ENCODE assay signal across 1 cellular context in the genomic region with DNA sequence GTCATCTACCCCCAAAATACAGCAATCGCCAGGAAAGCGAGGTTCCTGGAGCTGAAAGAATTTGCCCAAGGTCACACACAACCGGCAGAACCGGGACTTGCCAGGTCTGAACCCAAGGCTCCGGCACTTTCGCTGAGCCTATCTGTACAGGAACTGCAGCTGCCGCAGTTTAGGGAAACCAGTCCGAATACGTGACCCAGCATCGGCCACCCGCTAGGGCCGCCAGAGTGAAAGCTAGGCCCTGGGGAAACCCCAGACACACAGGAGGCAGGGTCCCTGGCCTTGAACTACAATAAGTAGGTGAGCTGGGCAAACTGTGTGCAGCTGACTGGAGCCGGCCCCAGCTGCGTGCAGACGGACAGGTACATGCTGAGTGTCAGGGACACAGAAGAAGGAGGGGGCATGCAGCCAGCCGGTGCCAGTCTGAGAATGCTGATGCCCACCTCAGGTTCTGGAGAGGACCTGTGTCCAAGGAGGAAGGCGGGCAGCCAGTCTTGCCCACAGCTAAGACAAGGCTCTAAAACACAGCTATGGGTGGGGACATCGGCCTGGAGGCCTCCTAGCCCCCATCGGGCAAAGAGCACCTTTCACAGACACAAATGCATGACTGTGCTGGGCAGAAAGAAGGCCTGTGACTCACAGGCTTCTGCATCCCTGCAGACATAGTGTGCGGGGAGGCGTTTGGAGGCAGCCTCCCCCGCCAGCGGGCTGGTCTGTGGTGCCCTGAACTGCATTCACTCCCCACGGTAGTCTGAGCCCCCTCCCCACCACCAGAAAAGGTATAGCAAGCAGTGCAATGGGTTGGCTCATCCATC.
TF ChIP-seq lines count a peak whose summit lies in the region.

No MANE protein-coding gene starts in this region.

TF ChIP-seq in GM12878, 131 proteins besides CTCF, POLR2A, EP300 and RAD21 (continued from another document):
- TF ChIP-seq RUNX3 (IDR thresholded peaks at IDR 0.05; ENCODE audit: low read length) (peak; percentile 23; the same call in 1 of the 2 replicates), BHLHE40 (IDR thresholded peaks at IDR 0.05; ENCODE audit: borderline replicate concordance in 1 of 2, low read depth in 2 of 2, low read length in 1 of 2) (peak in 1 of 2 experiments; percentile 44; a peak in 1 of 4 replicates), ZNF274 (IDR thresholded peaks at IDR 0.05; ENCODE audit: insufficient read depth, insufficient read length) (no peak), TAF1 (IDR thresholded peaks at IDR 0.05; ENCODE audit: borderline replicate concordance, low read depth, low read length) (0 out of 2 replicates have a peak, but pooled peaks have one; percentile 15), CREB1 (IDR thresholded peaks at IDR 0.05; ENCODE audit: low read depth) (0 out of 2 replicates have a peak, but pooled peaks have one; percentile 9), CHD4 (IDR thresholded peaks at IDR 0.05) (no peak), NR2F1 (conservative IDR thresholded peaks at IDR 0.05) (0 out of 2 replicates have a peak, but pooled peaks have one; percentile 18), MTA2 (IDR thresholded peaks at IDR 0.05; ENCODE audit: low read depth) (0 out of 2 replicates have a peak, but pooled peaks have one; percentile 26), TCF3 (IDR thresholded peaks at IDR 0.05; ENCODE audit: borderline replicate concordance, insufficient read depth, low read depth, low read length) (peak; percentile 21; the same call in 1 of the 2 replicates), NBN (IDR thresholded peaks at IDR 0.05) (0 out of 2 replicates have a peak, but pooled peaks have one; percentile 18), RCOR1 (conservative IDR thresholded peaks at IDR 0.05; ENCODE audit: low read depth, low read length) (0 out of 2 replicates have a peak, but pooled peaks have one; percentile 30), POU2F2 (IDR thresholded peaks at IDR 0.05; ENCODE audit: borderline replicate concordance, low read depth, low read length) (0 out of 3 replicates have a peak, but pooled peaks have one; percentile 17), NRF1 (conservative IDR thresholded peaks at IDR 0.05; ENCODE audit: low read depth, low read length) (no peak), IKZF2 (IDR thresholded peaks at IDR 0.05) (0 out of 4 replicates have a peak, but pooled peaks of 1 of the 2 experiments have one; percentile 18), BCL11A (IDR thresholded peaks at IDR 0.05; ENCODE audit: low read depth, low read length) (no peak), SPI1 (IDR thresholded peaks at IDR 0.05; ENCODE audit: borderline replicate concordance, insufficient read depth, low read depth, low read length) (peak; percentile 35; the same call in 1 of the 2 replicates)
- TF ChIP-seq, protein P1, sequence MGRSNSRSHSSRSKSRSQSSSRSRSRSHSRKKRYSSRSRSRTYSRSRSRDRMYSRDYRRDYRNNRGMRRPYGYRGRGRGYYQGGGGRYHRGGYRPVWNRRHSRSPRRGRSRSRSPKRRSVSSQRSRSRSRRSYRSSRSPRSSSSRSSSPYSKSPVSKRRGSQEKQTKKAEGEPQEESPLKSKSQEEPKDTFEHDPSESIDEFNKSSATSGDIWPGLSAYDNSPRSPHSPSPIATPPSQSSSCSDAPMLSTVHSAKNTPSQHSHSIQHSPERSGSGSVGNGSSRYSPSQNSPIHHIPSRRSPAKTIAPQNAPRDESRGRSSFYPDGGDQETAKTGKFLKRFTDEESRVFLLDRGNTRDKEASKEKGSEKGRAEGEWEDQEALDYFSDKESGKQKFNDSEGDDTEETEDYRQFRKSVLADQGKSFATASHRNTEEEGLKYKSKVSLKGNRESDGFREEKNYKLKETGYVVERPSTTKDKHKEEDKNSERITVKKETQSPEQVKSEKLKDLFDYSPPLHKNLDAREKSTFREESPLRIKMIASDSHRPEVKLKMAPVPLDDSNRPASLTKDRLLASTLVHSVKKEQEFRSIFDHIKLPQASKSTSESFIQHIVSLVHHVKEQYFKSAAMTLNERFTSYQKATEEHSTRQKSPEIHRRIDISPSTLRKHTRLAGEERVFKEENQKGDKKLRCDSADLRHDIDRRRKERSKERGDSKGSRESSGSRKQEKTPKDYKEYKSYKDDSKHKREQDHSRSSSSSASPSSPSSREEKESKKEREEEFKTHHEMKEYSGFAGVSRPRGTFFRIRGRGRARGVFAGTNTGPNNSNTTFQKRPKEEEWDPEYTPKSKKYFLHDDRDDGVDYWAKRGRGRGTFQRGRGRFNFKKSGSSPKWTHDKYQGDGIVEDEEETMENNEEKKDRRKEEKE (IDR thresholded peaks at IDR 0.05), result no peak
- TF ChIP-seq, protein P2, sequence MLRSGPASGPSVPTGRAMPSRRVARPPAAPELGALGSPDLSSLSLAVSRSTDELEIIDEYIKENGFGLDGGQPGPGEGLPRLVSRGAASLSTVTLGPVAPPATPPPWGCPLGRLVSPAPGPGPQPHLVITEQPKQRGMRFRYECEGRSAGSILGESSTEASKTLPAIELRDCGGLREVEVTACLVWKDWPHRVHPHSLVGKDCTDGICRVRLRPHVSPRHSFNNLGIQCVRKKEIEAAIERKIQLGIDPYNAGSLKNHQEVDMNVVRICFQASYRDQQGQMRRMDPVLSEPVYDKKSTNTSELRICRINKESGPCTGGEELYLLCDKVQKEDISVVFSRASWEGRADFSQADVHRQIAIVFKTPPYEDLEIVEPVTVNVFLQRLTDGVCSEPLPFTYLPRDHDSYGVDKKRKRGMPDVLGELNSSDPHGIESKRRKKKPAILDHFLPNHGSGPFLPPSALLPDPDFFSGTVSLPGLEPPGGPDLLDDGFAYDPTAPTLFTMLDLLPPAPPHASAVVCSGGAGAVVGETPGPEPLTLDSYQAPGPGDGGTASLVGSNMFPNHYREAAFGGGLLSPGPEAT (IDR thresholded peaks at IDR 0.05; ENCODE audit: low read depth), result peak; percentile 18; the same call in 1 of the 2 replicates
- TF ChIP-seq, protein P3, sequence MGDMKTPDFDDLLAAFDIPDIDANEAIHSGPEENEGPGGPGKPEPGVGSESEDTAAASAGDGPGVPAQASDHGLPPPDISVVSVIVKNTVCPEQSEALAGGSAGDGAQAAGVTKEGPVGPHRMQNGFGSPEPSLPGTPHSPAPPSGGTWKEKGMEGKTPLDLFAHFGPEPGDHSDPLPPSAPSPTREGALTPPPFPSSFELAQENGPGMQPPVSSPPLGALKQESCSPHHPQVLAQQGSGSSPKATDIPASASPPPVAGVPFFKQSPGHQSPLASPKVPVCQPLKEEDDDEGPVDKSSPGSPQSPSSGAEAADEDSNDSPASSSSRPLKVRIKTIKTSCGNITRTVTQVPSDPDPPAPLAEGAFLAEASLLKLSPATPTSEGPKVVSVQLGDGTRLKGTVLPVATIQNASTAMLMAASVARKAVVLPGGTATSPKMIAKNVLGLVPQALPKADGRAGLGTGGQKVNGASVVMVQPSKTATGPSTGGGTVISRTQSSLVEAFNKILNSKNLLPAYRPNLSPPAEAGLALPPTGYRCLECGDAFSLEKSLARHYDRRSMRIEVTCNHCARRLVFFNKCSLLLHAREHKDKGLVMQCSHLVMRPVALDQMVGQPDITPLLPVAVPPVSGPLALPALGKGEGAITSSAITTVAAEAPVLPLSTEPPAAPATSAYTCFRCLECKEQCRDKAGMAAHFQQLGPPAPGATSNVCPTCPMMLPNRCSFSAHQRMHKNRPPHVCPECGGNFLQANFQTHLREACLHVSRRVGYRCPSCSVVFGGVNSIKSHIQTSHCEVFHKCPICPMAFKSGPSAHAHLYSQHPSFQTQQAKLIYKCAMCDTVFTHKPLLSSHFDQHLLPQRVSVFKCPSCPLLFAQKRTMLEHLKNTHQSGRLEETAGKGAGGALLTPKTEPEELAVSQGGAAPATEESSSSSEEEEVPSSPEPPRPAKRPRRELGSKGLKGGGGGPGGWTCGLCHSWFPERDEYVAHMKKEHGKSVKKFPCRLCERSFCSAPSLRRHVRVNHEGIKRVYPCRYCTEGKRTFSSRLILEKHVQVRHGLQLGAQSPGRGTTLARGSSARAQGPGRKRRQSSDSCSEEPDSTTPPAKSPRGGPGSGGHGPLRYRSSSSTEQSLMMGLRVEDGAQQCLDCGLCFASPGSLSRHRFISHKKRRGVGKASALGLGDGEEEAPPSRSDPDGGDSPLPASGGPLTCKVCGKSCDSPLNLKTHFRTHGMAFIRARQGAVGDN (IDR thresholded peaks at IDR 0.05), result peak; percentile 69
- TF ChIP-seq, protein P4, sequence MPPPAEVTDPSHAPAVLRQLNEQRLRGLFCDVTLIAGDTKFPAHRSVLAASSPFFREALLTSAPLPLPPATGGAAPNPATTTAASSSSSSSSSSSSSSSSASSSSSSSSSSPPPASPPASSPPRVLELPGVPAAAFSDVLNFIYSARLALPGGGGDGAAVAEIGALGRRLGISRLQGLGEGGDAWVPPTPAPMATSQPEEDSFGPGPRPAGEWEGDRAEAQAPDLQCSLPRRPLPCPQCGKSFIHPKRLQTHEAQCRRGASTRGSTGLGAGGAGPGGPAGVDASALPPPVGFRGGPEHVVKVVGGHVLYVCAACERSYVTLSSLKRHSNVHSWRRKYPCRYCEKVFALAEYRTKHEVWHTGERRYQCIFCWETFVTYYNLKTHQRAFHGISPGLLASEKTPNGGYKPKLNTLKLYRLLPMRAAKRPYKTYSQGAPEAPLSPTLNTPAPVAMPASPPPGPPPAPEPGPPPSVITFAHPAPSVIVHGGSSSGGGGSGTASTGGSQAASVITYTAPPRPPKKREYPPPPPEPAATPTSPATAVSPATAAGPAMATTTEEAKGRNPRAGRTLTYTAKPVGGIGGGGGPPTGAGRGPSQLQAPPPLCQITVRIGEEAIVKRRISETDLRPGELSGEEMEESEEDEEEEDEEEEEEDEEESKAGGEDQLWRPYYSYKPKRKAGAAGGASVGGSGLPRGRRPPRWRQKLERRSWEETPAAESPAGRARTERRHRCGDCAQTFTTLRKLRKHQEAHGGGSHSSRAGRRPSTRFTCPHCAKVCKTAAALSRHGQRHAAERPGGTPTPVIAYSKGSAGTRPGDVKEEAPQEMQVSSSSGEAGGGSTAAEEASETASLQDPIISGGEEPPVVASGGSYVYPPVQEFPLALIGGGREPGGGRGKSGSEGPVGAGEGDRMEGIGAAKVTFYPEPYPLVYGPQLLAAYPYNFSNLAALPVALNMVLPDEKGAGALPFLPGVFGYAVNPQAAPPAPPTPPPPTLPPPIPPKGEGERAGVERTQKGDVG (CRISPR knock-in tag; IDR thresholded peaks at IDR 0.05), result no peak
